15 cellular contexts compared by ENCODE assay signal in genomic region chr13:113179374-113180230, GRCh38. TPM values are rescaled to one million over a fixed set of nuclear protein-coding genes. Genes with fewer than 3 reads are reported as not detected.
DNase-seq lines count a peak whose midpoint lies in the region; ATAC-seq and TF ChIP-seq lines count a peak whose summit lies in the region.
"Had no signal": no experiment of that assay in that cellular context is flagged by ENCODE, and none has a peak within 500 bp of the region (broad histone marks: within the 10 kb centered on the region; RNA-seq: fewer than 3 reads in every experiment).

No MANE protein-coding gene starts in this region.

- CTCF ChIA-PET in activated CD4-positive, alpha-beta T cell treated with anti-CD3 and anti-CD28 coated beads, Interleukin-2, amount 10 ng/mL, durations not matched to agents 7 days and 5 days (lab: Charles Lee) = interaction anchor here (0.6 to 1.2 kb wide), 3 partner anchors 10 to 413 kb away, joined by 3 to 4 read pairs (median 3); no protein-coding TSS in a partner anchor
- CTCF ChIA-PET in activated CD4-positive, alpha-beta memory T cell treated with anti-CD3 and anti-CD28 coated beads, Interleukin-2, amount 10 ng/mL, durations not matched to agents 7 days and 5 days (lab: Charles Lee) = interaction anchor here (1.4 kb wide), 1 partner anchor 30 kb away, joined by 3 read pairs; no protein-coding TSS in a partner anchor

- H3K36me3 Mint-ChIP-seq in activated CD4-positive, alpha-beta T cell treated with anti-CD3 and anti-CD28 coated beads, Interleukin-2, amount 10 ng/mL, durations not matched to agents 7 days and 5 days (ENCODE audit: low read depth) = peaks cover 78% of the 10 kb centered on the region
- peaks cover 80% of the 10 kb centered on the region for H3K36me3 Mint-ChIP-seq in activated CD4-positive, alpha-beta memory T cell treated with anti-CD3 and anti-CD28 coated beads, Interleukin-2, amount 10 ng/mL, durations not matched to agents 7 days and 5 days (ENCODE audit: low read depth)

- DNase-seq in activated CD4-positive, alpha-beta T cell treated with anti-CD3 and anti-CD28 coated beads, Interleukin-2, amount 10 ng/mL, durations not matched to agents 7 days and 5 days = no peak
- no peak for DNase-seq in activated CD4-positive, alpha-beta T cell treated with anti-CD3 and anti-CD28 coated beads for 4 hours
- DNase-seq in activated CD4-positive, alpha-beta memory T cell treated with anti-CD3 and anti-CD28 coated beads, Interleukin-2, amount 10 ng/mL, durations not matched to agents 7 days and 5 days = peak; percentile 40
- DNase-seq in cardiac septum (ENCODE audit: low spot score) (peak; percentile 78), osteoblast (ENCODE audit: insufficient read length, low spot score, missing footprints) (peak; percentile 35), NCI-H226 (no peak)
- DNase-seq: activated B cell treated with CpG ODN at 0.5 μM for 24 hours, NCI-H510A treated with DMSO at 0.1 percent for 48 hours, right lobe of liver had no signal

- H3K79me2 ChIP-seq in osteoblast (ENCODE audit: insufficient read depth, low read length) = no peaks in the 10 kb centered on the region
- H3K79me2 ChIP-seq: hepatocyte had no signal

- intact Hi-C loops in cardiac septum (cut with DNase I) = no loop called here

- H3K27ac Mint-ChIP-seq in activated CD4-positive, alpha-beta T cell treated with anti-CD3 and anti-CD28 coated beads, Interleukin-2, amount 10 ng/mL, durations not matched to agents 7 days and 5 days = peak overlapping the region; percentile 86
- peak overlapping the region; percentile 88 for H3K27ac Mint-ChIP-seq in activated CD4-positive, alpha-beta memory T cell treated with anti-CD3 and anti-CD28 coated beads, Interleukin-2, amount 10 ng/mL, durations not matched to agents 7 days and 5 days
- H3K27ac Mint-ChIP-seq: activated B cell treated with CpG ODN at 0.5 μM for 24 hours; activated naive CD4-positive, alpha-beta T cell treated with anti-CD3 and anti-CD28 coated beads, Interleukin-2, amount 50 U/mL, for 72 hours had no signal

- no peak overlapping the region for H3K4me3 ChIP-seq in osteoblast (ENCODE audit: insufficient read depth, low read length)
- H3K4me3 ChIP-seq: hepatocyte, right lobe of liver had no signal

- H2AFZ ChIP-seq in osteoblast (ENCODE audit: low read length) = no peak overlapping the region
- H2AFZ ChIP-seq: hepatocyte had no signal

- TF ChIP-seq CTCF in osteoblast (IDR thresholded peaks at IDR 0.05; ENCODE audit: extremely low read depth, low read depth, low read length) = no peak

- POLR2A ChIA-PET in activated CD4-positive, alpha-beta T cell treated with anti-CD3 and anti-CD28 coated beads, Interleukin-2, amount 10 ng/mL, durations not matched to agents 7 days and 5 days (lab: Charles Lee) = no interaction called here
- POLR2A ChIA-PET in activated CD4-positive, alpha-beta memory T cell treated with anti-CD3 and anti-CD28 coated beads, Interleukin-2, amount 10 ng/mL, durations not matched to agents 7 days and 5 days (lab: Charles Lee) = interaction anchor here (0.6 to 2.2 kb wide), 4 partner anchors 8 to 30 kb away, joined by 3 to 20 read pairs (median 4); partner anchors contain the start of genes CUL4A and PCID2

- H3K27me3 Mint-ChIP-seq in activated CD4-positive, alpha-beta T cell treated with anti-CD3 and anti-CD28 coated beads, Interleukin-2, amount 10 ng/mL, durations not matched to agents 7 days and 5 days = no peaks in the 10 kb centered on the region
- H3K27me3 Mint-ChIP-seq in activated CD4-positive, alpha-beta memory T cell treated with anti-CD3 and anti-CD28 coated beads, Interleukin-2, amount 10 ng/mL, durations not matched to agents 7 days and 5 days = no peaks in the 10 kb centered on the region
- H3K27me3 Mint-ChIP-seq: activated B cell treated with CpG ODN at 0.5 μM for 24 hours had no signal

- H4K20me1 ChIP-seq in osteoblast (ENCODE audit: insufficient read depth, low read length) = no peaks in the 10 kb centered on the region

- H3K9me3 Mint-ChIP-seq in activated CD4-positive, alpha-beta T cell treated with anti-CD3 and anti-CD28 coated beads, Interleukin-2, amount 10 ng/mL, durations not matched to agents 7 days and 5 days = no peaks in the 10 kb centered on the region
- no peaks in the 10 kb centered on the region for H3K9me3 Mint-ChIP-seq in activated CD4-positive, alpha-beta memory T cell treated with anti-CD3 and anti-CD28 coated beads, Interleukin-2, amount 10 ng/mL, durations not matched to agents 7 days and 5 days
- H3K9me3 Mint-ChIP-seq: activated B cell treated with CpG ODN at 0.5 μM for 24 hours; activated naive CD4-positive, alpha-beta T cell treated with anti-CD3 and anti-CD28 coated beads, Interleukin-2, amount 50 U/mL, for 72 hours had no signal

- H3K27me3 ChIP-seq in osteoblast (ENCODE audit: insufficient read depth, low read length) = no peaks in the 10 kb centered on the region
- H3K27me3 ChIP-seq: hepatocyte, right lobe of liver had no signal

- H3K36me3 ChIP-seq in osteoblast (ENCODE audit: insufficient read depth, low read length) = peaks cover 69% of the 10 kb centered on the region

- peaks cover 22% of the 10 kb centered on the region for H3K4me1 ChIP-seq in osteoblast (ENCODE audit: insufficient read depth, low read length)

- peaks cover 78% of the 10 kb centered on the region for H3K4me1 Mint-ChIP-seq in activated CD4-positive, alpha-beta T cell treated with anti-CD3 and anti-CD28 coated beads, Interleukin-2, amount 10 ng/mL, durations not matched to agents 7 days and 5 days
- peaks cover 83% of the 10 kb centered on the region for H3K4me1 Mint-ChIP-seq in activated CD4-positive, alpha-beta memory T cell treated with anti-CD3 and anti-CD28 coated beads, Interleukin-2, amount 10 ng/mL, durations not matched to agents 7 days and 5 days

- no peak overlapping the region for H3K4me3 Mint-ChIP-seq in activated CD4-positive, alpha-beta T cell treated with anti-CD3 and anti-CD28 coated beads, Interleukin-2, amount 10 ng/mL, durations not matched to agents 7 days and 5 days
- peak overlapping the region; percentile 35 for H3K4me3 Mint-ChIP-seq in activated CD4-positive, alpha-beta memory T cell treated with anti-CD3 and anti-CD28 coated beads, Interleukin-2, amount 10 ng/mL, durations not matched to agents 7 days and 5 days
- H3K4me3 Mint-ChIP-seq: activated B cell treated with CpG ODN at 0.5 μM for 24 hours had no signal

- ATAC-seq in GM21786 (IDR thresholded peaks at IDR 0.05; ENCODE audit: unreplicated experiment) = no peak
- ATAC-seq in HG03457 (IDR thresholded peaks at IDR 0.05; ENCODE audit: unreplicated experiment) = no peak
- ATAC-seq: activated naive CD4-positive, alpha-beta T cell treated with anti-CD3 and anti-CD28 coated beads, Interleukin-2, amount 50 U/mL, for 72 hours; right lobe of liver had no signal

- peak overlapping the region; percentile 83 for H3K27ac ChIP-seq in osteoblast (ENCODE audit: low read depth, low read length)
- H3K27ac ChIP-seq: hepatocyte, right lobe of liver had no signal

- no peak overlapping the region for H3K4me2 ChIP-seq in osteoblast (ENCODE audit: insufficient read depth, low read length)
- H3K4me2 ChIP-seq: hepatocyte had no signal

- H3K9me3 ChIP-seq in osteoblast (ENCODE audit: low read depth, low read length) = no peaks in the 10 kb centered on the region
- H3K9me3 ChIP-seq: right lobe of liver had no signal

RNA-seq across cellular contexts. Expression of gene PROZ, which starts 21.2 kb away (rescaled TPM):
- under 1 TPM in 1 of 2 experiments, not detected in 1; 0.19 TPM for total RNA-seq in activated CD4-positive, alpha-beta T cell treated with anti-CD3 and anti-CD28 coated beads, Interleukin-2, amount 10 ng/mL, durations not matched to agents 7 days and 5 days
- total RNA-seq in activated CD4-positive, alpha-beta memory T cell treated with anti-CD3 and anti-CD28 coated beads, Interleukin-2, amount 10 ng/mL, durations not matched to agents 7 days and 5 days = not detected
- total RNA-seq in cardiac septum (not detected), osteoblast (not detected in 2 replicates)
- total RNA-seq: A673, activated B cell treated with CpG ODN at 0.5 μM for 24 hours, mucosa of gallbladder had no signal

RNA-seq across cellular contexts. Expression of gene PCID2, which starts 28.9 kb away (rescaled TPM):
- 10 to 100 TPM; 65.5 to 69.8 TPM for total RNA-seq in activated CD4-positive, alpha-beta T cell treated with anti-CD3 and anti-CD28 coated beads, Interleukin-2, amount 10 ng/mL, durations not matched to agents 7 days and 5 days
- 10 to 100 TPM; 58.9 to 66.2 TPM for total RNA-seq in activated CD4-positive, alpha-beta memory T cell treated with anti-CD3 and anti-CD28 coated beads, Interleukin-2, amount 10 ng/mL, durations not matched to agents 7 days and 5 days
- 47.8 TPM for total RNA-seq in cardiac septum
- 48.5 and 55.4 TPM in 2 replicates for total RNA-seq in osteoblast

RNA-seq across cellular contexts. Expression of gene CUL4A, which starts 29.8 kb away (rescaled TPM):
- total RNA-seq in activated CD4-positive, alpha-beta T cell treated with anti-CD3 and anti-CD28 coated beads, Interleukin-2, amount 10 ng/mL, durations not matched to agents 7 days and 5 days = 10 to 100 TPM; 81.2 to 84.6 TPM
- total RNA-seq in activated CD4-positive, alpha-beta memory T cell treated with anti-CD3 and anti-CD28 coated beads, Interleukin-2, amount 10 ng/mL, durations not matched to agents 7 days and 5 days = 10 to 100 TPM; 67.2 to 68.8 TPM
- 92.5 TPM for total RNA-seq in cardiac septum
- total RNA-seq in osteoblast = 128 TPM in 2 replicates

RNA-seq across cellular contexts. Expression of gene F10, which starts 57.0 kb away (rescaled TPM):
- not detected for total RNA-seq in activated CD4-positive, alpha-beta T cell treated with anti-CD3 and anti-CD28 coated beads, Interleukin-2, amount 10 ng/mL, durations not matched to agents 7 days and 5 days
- total RNA-seq in activated CD4-positive, alpha-beta memory T cell treated with anti-CD3 and anti-CD28 coated beads, Interleukin-2, amount 10 ng/mL, durations not matched to agents 7 days and 5 days = not detected
- total RNA-seq in cardiac septum (13.7 TPM), osteoblast (0.29 TPM in 1 of 2 replicates, not detected in the other)
- total RNA-seq: A673; activated B cell treated with CpG ODN at 0.5 μM for 24 hours; activated naive CD4-positive, alpha-beta T cell treated with anti-CD3 and anti-CD28 coated beads, Interleukin-2, amount 50 U/mL, for 72 hours had no signal

Comparison
In these comparisons a context has a peak if more than half of its experiments do, and no peak if none do; other contexts are left out.
1. DNase-seq: peak in activated CD4-positive, alpha-beta memory T cell treated with anti-CD3 and anti-CD28 coated beads, Interleukin-2, amount 10 ng/mL, durations not matched to agents 7 days and 5 days (single experiment), cardiac septum (single experiment) and osteoblast (single experiment); none in activated CD4-positive, alpha-beta T cell treated with anti-CD3 and anti-CD28 coated beads, Interleukin-2, amount 10 ng/mL, durations not matched to agents 7 days and 5 days (single experiment), activated CD4-positive, alpha-beta T cell treated with anti-CD3 and anti-CD28 coated beads for 4 hours (0 of 2) and NCI-H226 (single experiment).